ENCODE assay signal across 18 cellular contexts in the genomic region with DNA sequence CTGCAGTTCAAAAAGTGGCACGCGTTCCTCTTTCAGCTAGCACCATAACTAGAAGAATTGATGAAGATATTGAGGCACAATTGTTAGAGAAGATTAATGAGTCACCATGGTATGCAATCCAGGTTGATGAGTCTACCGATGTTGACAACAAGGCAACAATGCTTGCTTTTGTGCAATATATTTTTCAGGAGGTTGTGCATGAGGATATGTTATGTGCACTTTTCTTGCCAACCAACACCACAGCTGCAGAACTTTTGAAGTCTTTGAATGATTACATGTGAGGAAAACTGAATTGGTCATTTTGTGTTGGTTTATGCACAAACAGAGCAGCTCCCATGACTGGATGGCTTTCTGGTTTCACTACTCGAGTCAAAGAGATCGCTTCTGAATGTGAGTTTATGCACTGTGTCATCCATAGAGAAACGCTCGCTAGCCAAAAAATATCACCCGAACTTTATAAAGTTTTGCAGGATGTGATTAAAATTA.
"Had no signal": no experiment of that assay in that cellular context is flagged by ENCODE, and none has a peak within 500 bp of the region (broad histone marks: within the 10 kb centered on the region; RNA-seq: fewer than 3 reads in every experiment).

No MANE protein-coding gene starts in this region.

- H3K27ac ChIP-seq: SJCRH30, SK-N-MC had no signal

- H3K4me1 ChIP-seq: SJCRH30 had no signal

- ATAC-seq: Panc1, Right ventricle myocardium inferior had no signal

- H3K4me3 ChIP-seq: SJCRH30, SK-N-MC had no signal

- H3K9me3 ChIP-seq: SJCRH30 had no signal

- H3K27me3 ChIP-seq: SJCRH30 had no signal

- DNase-seq: IMR-90, Karpas-422, KG1, MM.1S, NCI-H1092 treated with DMSO at 0.1 percent for 48 hours, NCI-H1436, NCI-H187, NCI-H2029 treated with DMSO at 0.1 percent for 48 hours, NCI-H2107, NCI-H2227 treated with DMSO at 0.1 percent for 48 hours, NCI-H524, NCI-H526 treated with DMSO at 0.1 percent for 48 hours, NCI-H774, SHP77 treated with DMSO at 0.1 percent for 48 hours, SJCRH30 had no signal

- H3K36me3 ChIP-seq: SJCRH30 had no signal
